Comparison of ENCODE assay signal across 11 cellular contexts in the genomic region with DNA sequence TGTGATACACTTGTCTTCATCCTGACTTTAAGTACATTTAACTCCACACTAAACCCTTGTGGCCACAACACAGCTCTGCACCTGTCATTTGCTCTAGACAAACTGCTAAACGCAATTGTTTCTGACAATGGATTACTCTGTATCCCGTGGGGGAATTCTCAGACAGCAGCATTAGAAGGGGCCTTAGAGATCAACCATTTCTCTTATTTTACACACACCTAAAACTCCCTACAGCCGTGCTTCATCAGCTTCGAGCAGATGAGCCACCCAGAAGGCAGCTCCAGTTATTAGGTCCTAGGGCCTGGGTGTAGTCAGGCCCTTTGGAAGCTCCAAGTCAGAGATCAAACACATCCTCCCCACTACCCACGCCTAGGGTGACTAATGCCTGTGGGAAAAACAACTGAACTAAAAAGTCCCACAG. TPM values are rescaled to one million over a fixed set of nuclear protein-coding genes. Genes with fewer than 3 reads are reported as not detected.
A peak's percentile ranks its signal among the peaks of the same experiment; 100 is the strongest.
DNase-seq lines count a peak whose midpoint lies in the region; ATAC-seq, FAIRE-seq and TF ChIP-seq lines count a peak whose summit lies in the region.
"Had no signal": no experiment of that assay in that cellular context is flagged by ENCODE, and none has a peak within 500 bp of the region (broad histone marks: within the 10 kb centered on the region; RNA-seq: fewer than 3 reads in every experiment).

No MANE protein-coding gene starts in this region.

- H3K4me2 ChIP-seq in PC-3 (ENCODE audit: low read length) = peak overlapping the region; percentile 16; the same call in 1 of the 2 replicates

- H3F3A ChIP-seq in PC-3 (ENCODE audit: low read length, unreplicated experiment) = no peaks in the 10 kb centered on the region

- H3K27ac ChIP-seq in PC-3 (ENCODE audit: low read length) = peak overlapping the region; percentile 24; the same call in 1 of the 2 replicates
- H3K27ac ChIP-seq: KMS-11 had no signal

- POLR2A ChIA-PET in BJ (lab: Charles Lee) = interaction anchor here (0.6 kb wide), 1 partner anchor 682 kb away, joined by 3 read pairs; no protein-coding TSS in a partner anchor
- POLR2A ChIA-PET in PC-3 (lab: Charles Lee; ENCODE audit: unreplicated experiment) = interaction anchor here (1.7 kb wide), 1 partner anchor 59 kb away, joined by 4 read pairs; no protein-coding TSS in a partner anchor

- no peak overlapping the region for H3K9ac ChIP-seq in PC-3 (ENCODE audit: low read length)

- peaks cover 16% of the 10 kb centered on the region; the same call in 1 of the 2 replicates for H3K4me1 ChIP-seq in PC-3 (ENCODE audit: insufficient read depth, low read length)

- H3K27me3 ChIP-seq in BJ (ENCODE audit: control insufficient read depth, insufficient read depth, low read length) (no peaks in the 10 kb centered on the region), PC-3 (ENCODE audit: low read length) (no peaks in the 10 kb centered on the region)

- H3K79me2 ChIP-seq in PC-3 (ENCODE audit: low read length) = no peaks in the 10 kb centered on the region

- ATAC-seq in PC-3 (peak; percentile 54), HG03342 (IDR thresholded peaks at IDR 0.05; ENCODE audit: unreplicated experiment) (no peak), HG03457 (IDR thresholded peaks at IDR 0.05; ENCODE audit: unreplicated experiment) (no peak)

- no TSS peak for BruUV-seq in PC-3 (replicated peaks; lab: Mats Ljungman, UMichigan)

- CTCF ChIA-PET in BJ (lab: Yijun Ruan, JAX) (interaction anchor here (0.7 to 8.4 kb wide), 22 partner anchors 8 to 427 kb away, joined by 3 to 91 read pairs (median 6); no protein-coding TSS in a partner anchor), PC-3 (lab: Charles Lee) (interaction anchor here (0.6 to 3.2 kb wide), 13 partner anchors 8 to 182 kb away, joined by 3 to 33 read pairs (median 5); no protein-coding TSS in a partner anchor)

- intact Hi-C loops in PC-3 (cut with micrococcal nuclease) = loop anchor here (1.0 to 5.0 kb wide), 5 partner anchors 19 to 160 kb away; no protein-coding TSS in a partner anchor

- H4K20me1 ChIP-seq in PC-3 (ENCODE audit: low read length) = no peaks in the 10 kb centered on the region

- H3K36me3 ChIP-seq in BJ (ENCODE audit: control insufficient read depth, insufficient read depth, low read length) = no peaks in the 10 kb centered on the region
- peaks cover 5% of the 10 kb centered on the region; the same call in 1 of the 2 replicates for H3K36me3 ChIP-seq in PC-3 (ENCODE audit: low read depth, low read length)

- H3K9me2 ChIP-seq in PC-3 (replicated peaks; ENCODE audit: low read length) = no peaks in the 10 kb centered on the region

- DNase-seq in BJ (ENCODE audit: low read depth) = no peak
- no peak for DNase-seq in GM18507 (ENCODE audit: extremely low spot score, insufficient read length, low read depth)
- DNase-seq in PC-3 = peak; percentile 60
- no peak for DNase-seq in fibroblast of pulmonary artery (ENCODE audit: low read depth)
- DNase-seq in globus pallidus (ENCODE audit: low spot score) = no peak
- no peak for DNase-seq in frontal cortex (ENCODE audit: low spot score in 2 of 2)
- DNase-seq: glutamatergic neuron had no signal

- no peaks in the 10 kb centered on the region for H3K9me3 ChIP-seq in PC-3 (ENCODE audit: low read length)

- 0 out of 2 replicates have a peak, but pooled peaks have one; percentile 12 for TF ChIP-seq CTCF in BJ (IDR thresholded peaks at IDR 0.05; ENCODE audit: insufficient read depth, low read depth, low read length)
- peak; percentile 67 for TF ChIP-seq CTCF in PC-3 (conservative IDR thresholded peaks at IDR 0.05; ENCODE audit: low read depth, low read length)
- peak; percentile 19 for TF ChIP-seq CTCF in fibroblast of pulmonary artery (IDR thresholded peaks at IDR 0.05; ENCODE audit: low read length, missing control alignments)

- FAIRE-seq in GM18507 (lab: Jason Lieb, UNC) = peak; percentile 70
- FAIRE-seq in frontal cortex (lab: Jason Lieb, UNC) = no peak

- no peak overlapping the region; the same call in 1 of the 2 replicates for H2AFZ ChIP-seq in PC-3 (ENCODE audit: low read length)

- H3K4me3 ChIP-seq in BJ (ENCODE audit: low read depth, low read length) (no peak overlapping the region), PC-3 (ENCODE audit: low read length) (no peak overlapping the region), fibroblast of pulmonary artery (replicated peaks; ENCODE audit: low read depth, low read length) (no peak overlapping the region)

RNA-seq across cellular contexts. Expression of gene IL12A, which starts 1.3 kb away (rescaled TPM):
- 0.38 and 0.50 TPM in 2 replicates for polyA plus RNA-seq in BJ (2011; rRNA removed)
- 0.24 TPM in 1 of 2 replicates, not detected in the other for polyA minus RNA-seq in BJ (2011; rRNA and poly(A)+ RNA removed)
- 6.5 and 8.3 TPM in 2 replicates for total RNA-seq in PC-3 (2014; rRNA removed)
- total RNA-seq in frontal cortex = 2.0 TPM
- total RNA-seq: activated CD8-positive, alpha-beta memory T cell treated with anti-CD3 and anti-CD28 coated beads for 36 hours had no signal

Comparison
In these comparisons a context has a peak if more than half of its experiments do, and no peak if none do; other contexts are left out.
1. CTCF ChIP-seq: peak in every context shown above with its lines; median percentile 67 in PC-3; 19 in fibroblast of pulmonary artery; 12 in BJ.